8 cellular contexts compared by ENCODE assay signal in genomic region chr17:6070895-6071511, GRCh38. TPM values are rescaled to one million over a fixed set of nuclear protein-coding genes. Genes with fewer than 3 reads are reported as not detected.
DNase-seq lines count a peak whose midpoint lies in the region; ATAC-seq and TF ChIP-seq lines count a peak whose summit lies in the region.

No MANE protein-coding gene starts in this region.

- peaks cover 10% of the 10 kb centered on the region for H3K4me1 ChIP-seq in mesenchymal stem cell (ENCODE audit: control insufficient read depth, insufficient read depth, low read depth, low read length)

- ATAC-seq in GM21576 (IDR thresholded peaks at IDR 0.05; ENCODE audit: unreplicated experiment) (no peak), HG03565 (IDR thresholded peaks at IDR 0.05; ENCODE audit: unreplicated experiment) (no peak)

- intact Hi-C loops in dorsolateral prefrontal cortex (cut with DNase I): loop anchor here in 1 of 2 donors (2.0 to 5.0 kb wide), 2 partner anchors 14 to 484 kb away; no protein-coding TSS in a partner anchor

- H3K4me1 Mint-ChIP-seq in activated naive CD4-positive, alpha-beta T cell treated with anti-CD3 and anti-CD28 coated beads, Interleukin-2, amount 10 ng/mL, durations not matched to agents 7 days and 5 days: peaks cover 6% of the 10 kb centered on the region
- peaks cover 12% of the 10 kb centered on the region for H3K4me1 Mint-ChIP-seq in type B pancreatic cell (ENCODE audit: unreplicated experiment)
- H3K4me1 Mint-ChIP-seq in HFFc6 (ENCODE audit: low read depth): peaks cover 6% of the 10 kb centered on the region; the same call in 1 of the 2 replicates

- peak overlapping the region; percentile 25 for H3K4me3 Mint-ChIP-seq in activated naive CD4-positive, alpha-beta T cell treated with anti-CD3 and anti-CD28 coated beads, Interleukin-2, amount 10 ng/mL, durations not matched to agents 7 days and 5 days
- peak overlapping the region; percentile 86 for H3K4me3 Mint-ChIP-seq in type B pancreatic cell
- H3K4me3 Mint-ChIP-seq in HFFc6: no peak overlapping the region

- TF ChIP-seq CTCF in dorsolateral prefrontal cortex (IDR thresholded peaks at IDR 0.05 in 54 of 56, conservative IDR thresholded peaks at IDR 0.05 in 2 of 56; ENCODE audit: low read depth in 1 of 56, partially characterized antibody in 56 of 56) (peak in 31 of 56 donors; percentile 1 to 45 (median 28)), type B pancreatic cell (conservative IDR thresholded peaks at IDR 0.05) (no peak), HFFc6 (IDR thresholded peaks at IDR 0.05) (no peak)

- H3K4ac ChIP-seq in mesenchymal stem cell (ENCODE audit: low read depth in 1 of 2, low read length in 2 of 2): peak overlapping the region in 1 of 2 experiments; percentile 24

- WGBS in mesenchymal stem cell: 3% methylated on average over 34 of the region's 42 CpGs

- H4K8ac ChIP-seq in mesenchymal stem cell (ENCODE audit: low read length): no peak overlapping the region

- CTCF ChIA-PET in activated naive CD4-positive, alpha-beta T cell treated with anti-CD3 and anti-CD28 coated beads, Interleukin-2, amount 10 ng/mL, durations not matched to agents 7 days and 5 days (lab: Charles Lee): no interaction called here

- H3K9me3 ChIP-seq in mesenchymal stem cell (ENCODE audit: control insufficient read depth, low read length): no peaks in the 10 kb centered on the region

- H2BK5ac ChIP-seq in mesenchymal stem cell (ENCODE audit: low read depth, low read length, poor library complexity, severe bottlenecking): no peak overlapping the region

- peaks cover 1% of the 10 kb centered on the region for H3K36me3 Mint-ChIP-seq in activated naive CD4-positive, alpha-beta T cell treated with anti-CD3 and anti-CD28 coated beads, Interleukin-2, amount 10 ng/mL, durations not matched to agents 7 days and 5 days
- H3K36me3 Mint-ChIP-seq in type B pancreatic cell: no peaks in the 10 kb centered on the region
- H3K36me3 Mint-ChIP-seq in HFFc6 (ENCODE audit: low read depth): peaks cover 5% of the 10 kb centered on the region; the same call in 1 of the 2 replicates

- no peak overlapping the region for H3K18ac ChIP-seq in mesenchymal stem cell (ENCODE audit: low read depth in 1 of 2, low read length in 2 of 2)

- H2BK120ac ChIP-seq in mesenchymal stem cell (ENCODE audit: low read depth, low read length): no peak overlapping the region

- peaks cover 74% of the 10 kb centered on the region for H3K27me3 Mint-ChIP-seq in activated naive CD4-positive, alpha-beta T cell treated with anti-CD3 and anti-CD28 coated beads, Interleukin-2, amount 10 ng/mL, durations not matched to agents 7 days and 5 days
- H3K27me3 Mint-ChIP-seq in type B pancreatic cell (peaks cover 60% of the 10 kb centered on the region), HFFc6 (ENCODE audit: insufficient read depth) (peaks cover 34% of the 10 kb centered on the region)

- no peak overlapping the region for H4K91ac ChIP-seq in mesenchymal stem cell (ENCODE audit: low read length)

- H3K36me3 ChIP-seq in mesenchymal stem cell (ENCODE audit: control insufficient read depth in 1 of 2, insufficient read depth in 2 of 2, low read depth in 1 of 2, low read length in 2 of 2): no peaks in the 10 kb centered on the region

- DNase-seq in activated naive CD4-positive, alpha-beta T cell treated with anti-CD3 and anti-CD28 coated beads, Interleukin-2, amount 10 ng/mL, durations not matched to agents 7 days and 5 days: no peak
- no peak for DNase-seq in activated naive CD4-positive, alpha-beta T cell treated with anti-CD3 and anti-CD28 coated beads, Interleukin-2, amount 50 U/mL, for 16 hours
- DNase-seq in dorsolateral prefrontal cortex (peak in 9 of 10 donors; percentile 46 to 73 (median 56)), mesenchymal stem cell (peak; percentile 27), type B pancreatic cell (ENCODE audit: extremely low spot score, unreplicated experiment) (no peak), HFFc6 (no peak)

- H3K27ac Mint-ChIP-seq in activated naive CD4-positive, alpha-beta T cell treated with anti-CD3 and anti-CD28 coated beads, Interleukin-2, amount 10 ng/mL, durations not matched to agents 7 days and 5 days: no peak overlapping the region
- H3K27ac Mint-ChIP-seq in type B pancreatic cell (no peak overlapping the region), HFFc6 (no peak overlapping the region)

- peak overlapping the region; percentile 57 for H2AFZ ChIP-seq in mesenchymal stem cell (ENCODE audit: low read depth, low read length)

- no peak overlapping the region for H3K14ac ChIP-seq in mesenchymal stem cell (ENCODE audit: low read length in 2 of 2)

- no peak overlapping the region for H3K9ac ChIP-seq in mesenchymal stem cell (ENCODE audit: low read length)

- no peaks in the 10 kb centered on the region for H3K9me3 Mint-ChIP-seq in activated naive CD4-positive, alpha-beta T cell treated with anti-CD3 and anti-CD28 coated beads, Interleukin-2, amount 10 ng/mL, durations not matched to agents 7 days and 5 days
- H3K9me3 Mint-ChIP-seq in type B pancreatic cell (no peaks in the 10 kb centered on the region), HFFc6 (no peaks in the 10 kb centered on the region)

- no peak overlapping the region for H2BK15ac ChIP-seq in mesenchymal stem cell (ENCODE audit: low read depth, poor library complexity, severe bottlenecking)

- peak overlapping the region; percentile 54 to 87 (median 74) for H3K4me3 ChIP-seq in dorsolateral prefrontal cortex
- H3K4me3 ChIP-seq in mesenchymal stem cell (ENCODE audit: insufficient read depth in 1 of 2, low read depth in 1 of 2, low read length in 2 of 2): peak overlapping the region; percentile 67 to 74

- H3K27me3 ChIP-seq in dorsolateral prefrontal cortex (no peaks in the 10 kb centered on the region), mesenchymal stem cell (ENCODE audit: control insufficient read depth in 1 of 2, insufficient read depth in 1 of 2, low read length in 2 of 2) (peaks cover 41 to 70% of the 10 kb centered on the region in 2 experiments)

- no peak overlapping the region for H2BK12ac ChIP-seq in mesenchymal stem cell (ENCODE audit: low read length in 2 of 2)

- H3K27ac ChIP-seq in dorsolateral prefrontal cortex (peak overlapping the region in 49 of 59 donors; percentile 7 to 84 (median 66)), mesenchymal stem cell (ENCODE audit: low read length, poor library complexity, severe bottlenecking) (no peak overlapping the region)

- peak overlapping the region; percentile 92 for H3K4me2 ChIP-seq in mesenchymal stem cell (ENCODE audit: low read length, poor library complexity, severe bottlenecking)

- no peaks in the 10 kb centered on the region for H3K79me1 ChIP-seq in mesenchymal stem cell (replicated peaks; ENCODE audit: low read length, poor library complexity, severe bottlenecking)

- no peak overlapping the region for H2AK5ac ChIP-seq in mesenchymal stem cell (ENCODE audit: low read length, severe bottlenecking)

- H3K23ac ChIP-seq in mesenchymal stem cell (ENCODE audit: low read length in 2 of 2): no peak overlapping the region

RNA-seq across cellular contexts. Expression of gene WSCD1, which starts 0.8 kb away (rescaled TPM):
- total RNA-seq in dorsolateral prefrontal cortex (10 to 100 TPM; 15.2 to 61.6 (median 26.2) TPM), type B pancreatic cell (ENCODE audit: low replicate concordance) (8.9 and 16.1 TPM in 2 replicates)
- polyA plus RNA-seq in mesenchymal stem cell (2013, experiment 1 of 2): 3.0 TPM
- polyA plus RNA-seq in mesenchymal stem cell (2013, experiment 2 of 2): 3.3 TPM
- not detected for total RNA-seq in HFFc6 (2021; fragmentation: NEBNext Ultra II Directional; extraction: Animal tissue kit (Norgen Biotek cat#: 25700))

Comparison
In these comparisons a context has a peak if more than half of its experiments do, and no peak if none do; other contexts are left out.
1. DNase-seq: peak in dorsolateral prefrontal cortex (9 of 10) and mesenchymal stem cell (single experiment); none in activated naive CD4-positive, alpha-beta T cell treated with anti-CD3 and anti-CD28 coated beads, Interleukin-2, amount 10 ng/mL, durations not matched to agents 7 days and 5 days (single experiment), activated naive CD4-positive, alpha-beta T cell treated with anti-CD3 and anti-CD28 coated beads, Interleukin-2, amount 50 U/mL, for 16 hours (single experiment), type B pancreatic cell (single experiment) and HFFc6 (single experiment).
2. CTCF ChIP-seq: peak in dorsolateral prefrontal cortex (31 of 56); none in type B pancreatic cell (single experiment) and HFFc6 (single experiment).